ENCODE assay signal across 22 cellular contexts in the genomic region with DNA sequence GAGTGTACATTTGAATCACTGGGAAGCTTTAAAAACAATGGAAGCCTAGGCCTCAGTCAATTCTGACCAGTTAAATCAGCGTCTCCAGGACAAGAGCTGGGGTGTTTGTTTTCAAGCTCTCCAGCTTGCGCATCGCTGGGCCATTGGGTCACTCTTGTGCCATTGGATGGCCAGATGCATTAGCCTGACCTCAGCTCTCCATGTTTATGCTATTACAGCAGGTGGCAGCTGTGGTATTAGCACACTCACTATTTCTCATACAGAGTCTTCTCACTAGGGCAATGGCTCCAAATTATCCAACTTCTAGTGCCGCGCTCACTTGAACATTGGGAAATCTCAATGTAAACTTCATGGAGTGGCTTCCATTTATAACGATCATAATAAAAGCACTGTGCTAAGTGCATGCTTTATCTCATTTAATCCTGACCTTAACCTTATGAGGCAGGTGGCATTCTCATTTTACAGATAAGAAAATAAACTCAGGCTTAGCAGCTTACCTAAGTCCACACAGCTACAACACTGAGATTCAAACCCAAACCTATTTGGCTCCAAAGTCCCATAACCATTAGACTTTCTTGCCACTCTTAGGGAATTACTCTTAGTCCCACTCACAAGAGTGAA.
DNase-seq lines count a peak whose midpoint lies in the region; ATAC-seq and TF ChIP-seq lines count a peak whose summit lies in the region.
"Had no signal": no experiment of that assay in that cellular context is flagged by ENCODE, and none has a peak within 500 bp of the region (broad histone marks: within the 10 kb centered on the region; RNA-seq: fewer than 3 reads in every experiment).

No MANE protein-coding gene starts in this region.

- no peak for ATAC-seq in activated T-helper 17 cell treated with anti-CD3 and anti-CD28 coated beads, Interleukin-2, amount 50 U/mL, for 72 hours (replicated peaks)

- no peak for TF ChIP-seq CTCF in HEK293 (tag by site-specific recombination; IDR thresholded peaks at IDR 0.05)
- no peak for TF ChIP-seq CTCF in breast epithelium (IDR thresholded peaks at IDR 0.05)

- H3K4me3 ChIP-seq in HEK293 (ENCODE audit: low read depth, low read length) (no peak overlapping the region), breast epithelium (no peak overlapping the region), skeletal muscle tissue (ENCODE audit: low read length in 3 of 3) (no peak overlapping the region)
- H3K4me3 ChIP-seq: BLaER1 treated with 17β-estradiol and CSF1 and Interleukin-3, amounts not matched to agents 10 nM and 100 nM; lung; neural progenitor cell; sigmoid colon had no signal

- H3K27me3 Mint-ChIP-seq in activated T-helper 17 cell treated with anti-CD3 and anti-CD28 coated beads, Interleukin-2, amount 50 U/mL, for 72 hours, result peaks cover 35% of the 10 kb centered on the region

- no peaks in the 10 kb centered on the region for H3K9me3 ChIP-seq in HEK293 (ENCODE audit: control insufficient read depth, insufficient read depth, low read depth, low read length)
- H3K9me3 ChIP-seq in breast epithelium, result peaks cover 0 to 5% of the 10 kb centered on the region in 2 donors
- no peaks in the 10 kb centered on the region for H3K9me3 ChIP-seq in skeletal muscle tissue (ENCODE audit: control insufficient read depth in 3 of 3, low read length in 3 of 3)

- H3K4me3 Mint-ChIP-seq in activated T-helper 17 cell treated with anti-CD3 and anti-CD28 coated beads, Interleukin-2, amount 50 U/mL, for 72 hours, result no peak overlapping the region
- H3K4me3 Mint-ChIP-seq: activated naive CD8-positive, alpha-beta T cell treated with anti-CD3 and anti-CD28 coated beads for 36 hours; central memory CD8-positive, alpha-beta T cell; neural progenitor cell; WTC11 had no signal

- no peaks in the 10 kb centered on the region for H3K27me3 ChIP-seq in breast epithelium
- no peaks in the 10 kb centered on the region for H3K27me3 ChIP-seq in skeletal muscle tissue (ENCODE audit: control insufficient read depth in 3 of 3, insufficient read depth in 3 of 3, low read length in 3 of 3)
- H3K27me3 ChIP-seq: BLaER1 treated with 17β-estradiol and CSF1 and Interleukin-3, amounts not matched to agents 10 nM and 100 nM; neural progenitor cell; sigmoid colon had no signal

- DNase-seq in NCI-H510A treated with DMSO at 0.1 percent for 48 hours (lab: John Stamatoyannopoulos, UW) (peak; percentile 59), breast epithelium (ENCODE audit: low spot score in 2 of 2) (no peak), AML-193 (lab: John Stamatoyannopoulos, UW) (no peak)
- DNase-seq in activated T-cell treated with anti-CD3 and anti-CD28 coated beads, Interleukin-2, amount 50 U/mL, for 48 hours, result no peak
- DNase-seq: activated CD4-positive, alpha-beta T cell treated with anti-CD3 and anti-CD28 coated beads, Interleukin-2, amount 50 U/mL, for 1 hour; activated naive CD8-positive, alpha-beta T cell treated with anti-CD3 and anti-CD28 coated beads for 36 hours; dermis blood vessel endothelial cell; kidney; MM.1S; NCI-H2227 treated with DMSO at 0.1 percent for 48 hours; sigmoid colon; stimulated activated CD8-positive, alpha-beta memory T cell treated with anti-CD3 and anti-CD28 coated beads, Interleukin-4, amount 100 ng/mL, for 48 hours; T1000 had no signal

- H3K36me3 Mint-ChIP-seq in activated T-helper 17 cell treated with anti-CD3 and anti-CD28 coated beads, Interleukin-2, amount 50 U/mL, for 72 hours (ENCODE audit: low read depth), result no peaks in the 10 kb centered on the region
- H3K36me3 Mint-ChIP-seq: activated naive CD8-positive, alpha-beta T cell treated with anti-CD3 and anti-CD28 coated beads for 36 hours; neural progenitor cell had no signal

- H3K27ac Mint-ChIP-seq in activated T-helper 17 cell treated with anti-CD3 and anti-CD28 coated beads, Interleukin-2, amount 50 U/mL, for 72 hours, result no peak overlapping the region
- H3K27ac Mint-ChIP-seq: activated naive CD8-positive, alpha-beta T cell treated with anti-CD3 and anti-CD28 coated beads for 36 hours; activated T-helper 2 cell treated with anti-CD3 and anti-CD28 coated beads, Interferon-gamma antibody, Interleukin-2, Interleukin-4, amounts not matched to agents 10 μg/mL and 5 μg/mL and 100 μg/mL, durations not matched to agents 14 hours and 24 hours and 36 hours; neural progenitor cell; WTC11 had no signal

- intact Hi-C loops in breast epithelium (cut with DNase I; ENCODE audit: low total_unique reads), result loop anchor here (5.0 kb wide), 1 partner anchor 829 kb away; no protein-coding TSS in a partner anchor

- CTCF ChIA-PET in HEK293 (lab: Yijun Ruan, JAX), result interaction anchor here (0.9 to 1.8 kb wide), 5 partner anchors 40 to 183 kb away, joined by 3 to 6 read pairs (median 3); partner anchors contain the start of gene ULBP3

- H3K4me1 ChIP-seq in HEK293 (ENCODE audit: control insufficient read depth, insufficient read depth, low read length) (peaks cover 29% of the 10 kb centered on the region), breast epithelium (no peaks in the 10 kb centered on the region), skeletal muscle tissue (ENCODE audit: control insufficient read depth in 3 of 3, insufficient read depth in 3 of 3, low read length in 3 of 3) (peaks cover 60 to 64% (median 63%) of the 10 kb centered on the region in 3 donors)
- H3K4me1 ChIP-seq: neural progenitor cell, sigmoid colon had no signal

- POLR2A ChIA-PET in HEK293 (lab: Yijun Ruan, JAX), result no interaction called here

- H3K9ac ChIP-seq in skeletal muscle tissue (ENCODE audit: low read depth in 1 of 3, low read length in 3 of 3), result peak overlapping the region in 2 of 3 donors; percentile 20 to 33
- H3K9ac ChIP-seq: BLaER1 treated with 17β-estradiol and CSF1 and Interleukin-3, amounts not matched to agents 10 nM and 100 nM; neural progenitor cell had no signal

- H3K27ac ChIP-seq in HEK293 (ENCODE audit: extremely low read depth, low read depth, low read length) (peak overlapping the region; percentile 55), breast epithelium (peak overlapping the region; percentile 61 to 68), skeletal muscle tissue (ENCODE audit: low read depth, low read length) (peak overlapping the region; percentile 95)
- H3K27ac ChIP-seq: BLaER1 treated with 17β-estradiol and CSF1 and Interleukin-3, amounts not matched to agents 10 nM and 100 nM; neural progenitor cell; sigmoid colon had no signal

- TF ChIP-seq POLR2A in breast epithelium (IDR thresholded peaks at IDR 0.05), result no peak

- H3K4me1 Mint-ChIP-seq in activated T-helper 17 cell treated with anti-CD3 and anti-CD28 coated beads, Interleukin-2, amount 50 U/mL, for 72 hours, result peaks cover 12% of the 10 kb centered on the region

- H3K36me3 ChIP-seq in HEK293 (ENCODE audit: control insufficient read depth in 2 of 2, insufficient read depth in 1 of 2, low read length in 2 of 2) (peaks cover 0 to 11% of the 10 kb centered on the region in 2 experiments; a peak in 1 of 3 replicates), breast epithelium (no peaks in the 10 kb centered on the region), skeletal muscle tissue (ENCODE audit: control insufficient read depth in 3 of 3, insufficient read depth in 3 of 3, low read length in 3 of 3) (no peaks in the 10 kb centered on the region)
- H3K36me3 ChIP-seq: neural progenitor cell, sigmoid colon had no signal

- peaks cover 4% of the 10 kb centered on the region for H3K9me3 Mint-ChIP-seq in activated T-helper 17 cell treated with anti-CD3 and anti-CD28 coated beads, Interleukin-2, amount 50 U/mL, for 72 hours
- H3K9me3 Mint-ChIP-seq: neural progenitor cell had no signal

TF ChIP-seq in HEK293, 187 proteins besides CTCF, POLR2A, EP300 and RAD21 (continues in another document):
- peak; percentile 80; the same call in 1 of the 2 replicates for TF ChIP-seq GFI1B (tag by site-specific recombination; IDR thresholded peaks at IDR 0.05)
- peak; percentile 48; the same call in 1 of the 2 replicates for TF ChIP-seq ZNF629 (tag by site-specific recombination; IDR thresholded peaks at IDR 0.05)
- TF ChIP-seq WT1 (tag by site-specific recombination; IDR thresholded peaks at IDR 0.05), result peak; percentile 55; the same call in 1 of the 2 replicates
- peak; percentile 44; the same call in 1 of the 2 replicates for TF ChIP-seq GLI2 (tag by site-specific recombination; IDR thresholded peaks at IDR 0.05; ENCODE audit: borderline replicate concordance, low read depth)
- TF ChIP-seq ZNF843 (tag by site-specific recombination; IDR thresholded peaks at IDR 0.05), result peak; percentile 83
- TF ChIP-seq ZNF664 (tag by site-specific recombination; IDR thresholded peaks at IDR 0.05), result peak; percentile 54
- no peak for TF ChIP-seq ZBTB21 (tag by site-specific recombination; IDR thresholded peaks at IDR 0.05)
- TF ChIP-seq SCRT1 (tag by site-specific recombination; IDR thresholded peaks at IDR 0.05; ENCODE audit: borderline replicate concordance), result 0 out of 2 replicates have a peak, but pooled peaks have one; percentile 35
- TF ChIP-seq IKZF3 (tag by site-specific recombination; IDR thresholded peaks at IDR 0.05), result peak; percentile 18; the same call in 1 of the 2 replicates
- peak; percentile 59; the same call in 1 of the 2 replicates for TF ChIP-seq ZXDB (tag by site-specific recombination; IDR thresholded peaks at IDR 0.05)
- TF ChIP-seq INSM2 (tag by site-specific recombination; IDR thresholded peaks at IDR 0.05), result peak; percentile 57
